Comparison of ENCODE assay signal across 8 cellular contexts in genomic region chr22:21014202-21015050, GRCh38. TPM values are rescaled to one million over a fixed set of nuclear protein-coding genes. Genes with fewer than 3 reads are reported as not detected.
DNase-seq lines count a peak whose midpoint lies in the region; ATAC-seq and TF ChIP-seq lines count a peak whose summit lies in the region.

No MANE protein-coding gene starts in this region.

- CTCF ChIA-PET in A673 (lab: Charles Lee), result no interaction called here

- no peaks in the 10 kb centered on the region for H3K27me3 ChIP-seq in A673 (replicated peaks; ENCODE audit: insufficient read depth, low read depth, low read length, poor library complexity)
- H3K27me3 ChIP-seq in left lung, result peaks cover 0 to 17% of the 10 kb centered on the region in 2 donors

- H3K4me3 ChIP-seq in A673 (ENCODE audit: low read depth, low read length, poor library complexity, severe bottlenecking) (peak overlapping the region; percentile 51), left lung (peak overlapping the region; percentile 20 to 40)

- H3K27ac ChIP-seq in A673 (ENCODE audit: low read depth, low read length, poor library complexity, severe bottlenecking) (peak overlapping the region; percentile 32), left lung (peak overlapping the region; percentile 51 to 70)

- no peaks in the 10 kb centered on the region for H3K9me3 ChIP-seq in A673 (ENCODE audit: low read depth, low read length, poor library complexity, severe bottlenecking)
- H3K9me3 ChIP-seq in left lung, result no peaks in the 10 kb centered on the region

- peak; percentile 97 for DNase-seq in A673 (ENCODE audit: low spot score)
- peak; percentile 85 for DNase-seq in NCI-H510A (lab: John Stamatoyannopoulos, UW)
- DNase-seq in activated CD4-positive, alpha-beta T cell treated with anti-CD3 and anti-CD28 coated beads, Interleukin-2, amount 50 U/mL, for 1 hour, result peak; percentile 80
- DNase-seq in dedifferentiated amniotic fluid mesenchymal stem cell (ENCODE audit: extremely low spot score), result peak; percentile 64
- DNase-seq in left lung, result peak; percentile 85 to 93
- DNase-seq in stimulated activated CD4-positive, alpha-beta T cell treated with anti-CD3 and anti-CD28 coated beads, Interleukin-2, amount 100 ng/mL, for 24 hours, result peak; percentile 85 to 91

- TF ChIP-seq CTCF in A673 (conservative IDR thresholded peaks at IDR 0.05; ENCODE audit: low read depth, low read length), result no peak
- TF ChIP-seq CTCF in left lung (IDR thresholded peaks at IDR 0.05), result no peak

- BruUV-seq in A673 (replicated peaks; lab: Mats Ljungman, UMichigan), result no TSS peak

- intact Hi-C loops in A673 (cut with micrococcal nuclease; ENCODE audit: unreplicated experiment) (no loop called here), left lung (cut with DNase I) (no loop called here)

- H3K36me3 ChIP-seq in A673 (ENCODE audit: insufficient read depth, low read length, poor library complexity, severe bottlenecking) (no peaks in the 10 kb centered on the region), left lung (no peaks in the 10 kb centered on the region)

- ATAC-seq in GM18907 (IDR thresholded peaks at IDR 0.05; ENCODE audit: unreplicated experiment) (peak; percentile 75), HG03378 (IDR thresholded peaks at IDR 0.05; ENCODE audit: unreplicated experiment) (peak; percentile 69), left lung (peak; percentile 89)

- POLR2A ChIA-PET in A673 (lab: Charles Lee; ENCODE audit: low non-redundant PET), result no interaction called here

- H3K4me1 ChIP-seq in A673 (ENCODE audit: insufficient read depth, low read length, poor library complexity, severe bottlenecking) (peaks cover 18% of the 10 kb centered on the region), left lung (peaks cover 10 to 14% of the 10 kb centered on the region in 2 donors)

RNA-seq across cellular contexts. Expression of gene P2RX6, which starts 0.5 kb away (rescaled TPM):
- total RNA-seq in A673 (2021) (0.39 and 0.43 TPM in 2 replicates), left lung (1 to 10 TPM in 1 of 2 donors, under 1 TPM in 1; 0.20 to 1.7 TPM)

RNA-seq across cellular contexts. Expression of gene THAP7, which starts 12.5 kb away (rescaled TPM):
- total RNA-seq in A673 (2021), result 38.5 TPM in 2 replicates
- 10 to 100 TPM; 17.8 to 23.8 TPM for total RNA-seq in left lung

RNA-seq across cellular contexts. Expression of gene SLC7A4, which starts 17.9 kb away (rescaled TPM):
- total RNA-seq in A673 (2021) (not detected in 2 replicates), left lung (1 to 10 TPM in 1 of 2 donors, under 1 TPM in 1; 0.31 to 3.0 TPM)

RNA-seq across cellular contexts. Expression of gene LRRC74B, which starts 31.3 kb away (rescaled TPM):
- total RNA-seq in A673 (2021), result not detected in 2 replicates
- under 1 TPM in 1 of 2 donors, not detected in 1; 0.94 TPM for total RNA-seq in left lung

RNA-seq across cellular contexts. Expression of gene LZTR1, which starts 32.3 kb away (rescaled TPM):
- total RNA-seq in A673 (2021) (54.3 and 64.3 TPM in 2 replicates), left lung (10 to 100 TPM; 60.0 to 71.9 TPM)

Comparison
In these comparisons a context has a peak if more than half of its experiments do, and no peak if none do; other contexts are left out.
1. Peak in every context shown above with its lines: DNase-seq, ATAC-seq, H3K4me3 ChIP-seq and H3K27ac ChIP-seq.